Comparison of ENCODE assay signal across 1 cellular context in genomic region chr3:79329154-79329553, GRCh38.
TF ChIP-seq lines count a peak whose summit lies in the region.

No MANE protein-coding gene starts in this region.

TF ChIP-seq in SK-N-SH treated with all-trans-retinoic acid at 6 μM for 48 hours, 23 proteins besides CTCF, POLR2A, EP300 and RAD21 (continued from another document):
- TF ChIP-seq TSHZ2 (CRISPR knock-in tag; IDR thresholded peaks at IDR 0.05) (no peak), CSRNP3 (CRISPR knock-in tag; IDR thresholded peaks at IDR 0.05) (no peak), ARNTL (CRISPR knock-in tag; IDR thresholded peaks at IDR 0.05; ENCODE audit: borderline replicate concordance, low read depth) (no peak), ZNF565 (CRISPR knock-in tag; conservative IDR thresholded peaks at IDR 0.05; ENCODE audit: low read depth) (no peak), BACH2 (CRISPR knock-in tag; IDR thresholded peaks at IDR 0.05; ENCODE audit: borderline replicate concordance) (no peak), SNAI2 (CRISPR knock-in tag; IDR thresholded peaks at IDR 0.05) (no peak), ZFP30 (CRISPR knock-in tag; IDR thresholded peaks at IDR 0.05) (no peak), ZC3H10 (CRISPR knock-in tag; IDR thresholded peaks at IDR 0.05) (no peak), TOX (CRISPR knock-in tag; IDR thresholded peaks at IDR 0.05; ENCODE audit: borderline replicate concordance) (no peak)
- TF ChIP-seq, protein P1, sequence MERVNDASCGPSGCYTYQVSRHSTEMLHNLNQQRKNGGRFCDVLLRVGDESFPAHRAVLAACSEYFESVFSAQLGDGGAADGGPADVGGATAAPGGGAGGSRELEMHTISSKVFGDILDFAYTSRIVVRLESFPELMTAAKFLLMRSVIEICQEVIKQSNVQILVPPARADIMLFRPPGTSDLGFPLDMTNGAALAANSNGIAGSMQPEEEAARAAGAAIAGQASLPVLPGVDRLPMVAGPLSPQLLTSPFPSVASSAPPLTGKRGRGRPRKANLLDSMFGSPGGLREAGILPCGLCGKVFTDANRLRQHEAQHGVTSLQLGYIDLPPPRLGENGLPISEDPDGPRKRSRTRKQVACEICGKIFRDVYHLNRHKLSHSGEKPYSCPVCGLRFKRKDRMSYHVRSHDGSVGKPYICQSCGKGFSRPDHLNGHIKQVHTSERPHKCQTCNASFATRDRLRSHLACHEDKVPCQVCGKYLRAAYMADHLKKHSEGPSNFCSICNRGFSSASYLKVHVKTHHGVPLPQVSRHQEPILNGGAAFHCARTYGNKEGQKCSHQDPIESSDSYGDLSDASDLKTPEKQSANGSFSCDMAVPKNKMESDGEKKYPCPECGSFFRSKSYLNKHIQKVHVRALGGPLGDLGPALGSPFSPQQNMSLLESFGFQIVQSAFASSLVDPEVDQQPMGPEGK (CRISPR knock-in tag; IDR thresholded peaks at IDR 0.05; ENCODE audit: borderline replicate concordance), result no peak
